Comparison of ENCODE assay signal across 21 cellular contexts in genomic region chr4:23332266-23332665, GRCh38.
"Had no signal": no experiment of that assay in that cellular context is flagged by ENCODE, and none has a peak within 500 bp of the region (broad histone marks: within the 10 kb centered on the region; RNA-seq: fewer than 3 reads in every experiment).

No MANE protein-coding gene starts in this region.

- H3K4me1 Mint-ChIP-seq: naive B cell had no signal

- H3K36me3 ChIP-seq: gastrocnemius medialis, neutrophil, tibial artery, WERI-Rb-1 had no signal

- H2AFZ ChIP-seq: parathyroid adenoma had no signal

- H3K4me3 ChIP-seq: gastrocnemius medialis, mucosa of descending colon, tibial artery had no signal

- H3K9ac ChIP-seq: parathyroid adenoma had no signal

- H3K27ac Mint-ChIP-seq: activated CD8-positive, alpha-beta memory T cell treated with anti-CD3 and anti-CD28 coated beads, Interleukin-2, amount 10 ng/mL, durations not matched to agents 7 days and 5 days; immature natural killer cell; naive B cell; T-helper 17 cell had no signal

- ATAC-seq: activated CD8-positive, alpha-beta memory T cell treated with anti-CD3 and anti-CD28 coated beads, Interleukin-2, amount 10 ng/mL, durations not matched to agents 7 days and 5 days; esophagus mucosa; gastrocnemius medialis; left cardiac atrium; mucosa of descending colon; T-helper 17 cell had no signal

- H3K36me3 Mint-ChIP-seq: activated CD8-positive, alpha-beta memory T cell treated with anti-CD3 and anti-CD28 coated beads, Interleukin-2, amount 10 ng/mL, durations not matched to agents 7 days and 5 days; immature natural killer cell; naive B cell had no signal

- DNase-seq: activated CD4-positive, alpha-beta T cell treated with anti-CD3 and anti-CD28 coated beads for 1 hour; activated CD4-positive, alpha-beta T cell treated with anti-CD3 and anti-CD28 coated beads, Interleukin-2, amount 50 U/mL, for 48 hours; activated CD8-positive, alpha-beta memory T cell treated with anti-CD3 and anti-CD28 coated beads, Interleukin-2, amount 10 ng/mL, durations not matched to agents 7 days and 5 days; activated naive CD4-positive, alpha-beta T cell; effector CD4-positive, alpha-beta T cell; gastrocnemius medialis; immature natural killer cell; left cardiac atrium; mesenchymal stem cell; mucosa of descending colon; naive B cell; stimulated activated CD4-positive, alpha-beta T cell treated with anti-CD3 and anti-CD28 coated beads, Interleukin-1b, Interleukin-23, amount 100 ng/mL, for 48 hours; stimulated activated CD8-positive, alpha-beta memory T cell treated with anti-CD3 and anti-CD28 coated beads, Interleukin-4, amount 100 ng/mL, for 48 hours; stimulated activated naive CD4-positive, alpha-beta T cell; substantia nigra; T-helper 17 cell; tibial artery; WERI-Rb-1 had no signal

- H3K9me3 ChIP-seq: gastrocnemius medialis, mucosa of descending colon, neutrophil, tibial artery had no signal

- H3K79me2 ChIP-seq: parathyroid adenoma had no signal

- H3K27ac ChIP-seq: neutrophil, parathyroid adenoma, tibial artery, WERI-Rb-1 had no signal

- H3K27me3 ChIP-seq: gastrocnemius medialis, neutrophil, tibial artery had no signal

- H3K4me3 Mint-ChIP-seq: activated CD8-positive, alpha-beta memory T cell treated with anti-CD3 and anti-CD28 coated beads, Interleukin-2, amount 10 ng/mL, durations not matched to agents 7 days and 5 days; immature natural killer cell; naive B cell; T-helper 17 cell had no signal

- H3K4me1 ChIP-seq: parathyroid adenoma, tibial artery had no signal

- H3K27me3 Mint-ChIP-seq: activated CD8-positive, alpha-beta memory T cell treated with anti-CD3 and anti-CD28 coated beads, Interleukin-2, amount 10 ng/mL, durations not matched to agents 7 days and 5 days; naive B cell; T-helper 17 cell had no signal
